ENCODE assay signal across 2 cellular contexts in the genomic region with DNA sequence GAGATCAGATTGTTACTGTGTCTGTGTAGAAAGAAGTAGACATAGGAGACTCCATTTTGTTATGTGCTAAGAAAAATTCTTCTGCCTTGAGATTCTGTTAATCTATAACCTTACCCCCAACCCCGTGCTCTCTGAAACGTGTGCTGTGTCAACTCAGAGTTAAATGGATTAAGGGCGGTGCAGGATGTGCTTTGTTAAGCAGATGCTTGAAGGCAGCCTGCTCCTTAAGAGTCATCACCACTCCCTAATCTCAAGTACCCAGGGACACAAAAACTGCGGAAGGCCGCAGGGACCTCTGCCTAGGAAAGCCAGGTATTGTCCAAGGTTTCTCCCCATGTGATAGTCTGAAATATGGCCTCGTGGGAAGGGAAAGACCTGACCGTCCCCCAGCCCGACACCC. TPM values are rescaled to one million over a fixed set of nuclear protein-coding genes. Genes with fewer than 3 reads are reported as not detected.
"Had no signal": no experiment of that assay in that cellular context is flagged by ENCODE, and none has a peak within 500 bp of the region (broad histone marks: within the 10 kb centered on the region; RNA-seq: fewer than 3 reads in every experiment).

No MANE protein-coding gene starts in this region.

RNA-seq across cellular contexts. Expression of gene PRODH, which starts 2.6 kb away (rescaled TPM):
- total RNA-seq: LHCN-M2, M059J had no signal
